Comparison of ENCODE assay signal across 14 cellular contexts in genomic region chr19:28351761-28352160, GRCh38.
DNase-seq lines count a peak whose midpoint lies in the region; ATAC-seq and TF ChIP-seq lines count a peak whose summit lies in the region.
"Had no signal": no experiment of that assay in that cellular context is flagged by ENCODE, and none has a peak within 500 bp of the region (broad histone marks: within the 10 kb centered on the region; RNA-seq: fewer than 3 reads in every experiment).

No MANE protein-coding gene starts in this region.

- 90% methylated on average over 3 of the region's 3 CpGs for WGBS in esophagus muscularis mucosa
- 93% methylated on average over 2 of the region's 3 CpGs for WGBS in suprapubic skin

- H3K27ac ChIP-seq in esophagus muscularis mucosa (replicated peaks in 1 of 4): no peak overlapping the region
- no peak overlapping the region for H3K27ac ChIP-seq in suprapubic skin
- H3K27ac ChIP-seq: C4-2B had no signal

- H3K4me1 ChIP-seq in esophagus muscularis mucosa (no peaks in the 10 kb centered on the region), suprapubic skin (no peaks in the 10 kb centered on the region)

- no peak for TF ChIP-seq POLR2A in esophagus muscularis mucosa (IDR thresholded peaks at IDR 0.05; ENCODE audit: low read depth)
- TF ChIP-seq POLR2A in suprapubic skin (IDR thresholded peaks at IDR 0.05): no peak

- ATAC-seq in GM21447 (IDR thresholded peaks at IDR 0.05; ENCODE audit: unreplicated experiment): no peak

- H3K9me3 ChIP-seq in esophagus muscularis mucosa (peaks cover 0 to 10% (median under 1%) of the 10 kb centered on the region in 4 donors), suprapubic skin (no peaks in the 10 kb centered on the region)

- H3K27me3 ChIP-seq in esophagus muscularis mucosa: no peaks in the 10 kb centered on the region
- H3K27me3 ChIP-seq in suprapubic skin: no peaks in the 10 kb centered on the region

- TF ChIP-seq EP300 in esophagus muscularis mucosa (IDR thresholded peaks at IDR 0.05) (no peak), suprapubic skin (IDR thresholded peaks at IDR 0.05) (no peak)

- H3K4me3 ChIP-seq in esophagus muscularis mucosa (no peak overlapping the region), suprapubic skin (no peak overlapping the region)

- H3K36me3 ChIP-seq in esophagus muscularis mucosa: no peaks in the 10 kb centered on the region
- no peaks in the 10 kb centered on the region for H3K36me3 ChIP-seq in suprapubic skin

- intact Hi-C loops in esophagus muscularis mucosa (cut with DNase I) (no loop called here), cardiac septum (cut with DNase I) (no loop called here)

- TF ChIP-seq CTCF in esophagus muscularis mucosa (IDR thresholded peaks at IDR 0.05) (no peak), suprapubic skin (IDR thresholded peaks at IDR 0.05) (no peak)

- DNase-seq in ELR (ENCODE audit: low read depth) (peak; percentile 1), RPMI7951 (ENCODE audit: low read depth) (peak; percentile 55), esophagus muscularis mucosa (ENCODE audit: extremely low spot score) (peak; percentile 64), iPS-NIHi11 (ENCODE audit: low spot score) (no peak), cardiac septum (ENCODE audit: low spot score) (no peak), suprapubic skin (ENCODE audit: low spot score in 2 of 2) (no peak)
- DNase-seq: DMS153, IMR-90, NCI-H1436 treated with DMSO at 0.1 percent for 48 hours, NCI-H2081 treated with DMSO at 0.1 percent for 48 hours, NCI-H2227 treated with DMSO at 0.1 percent for 48 hours, NCI-H524 treated with DMSO at 0.1 percent for 48 hours had no signal

Comparison
In these comparisons a context has a peak if more than half of its experiments do, and no peak if none do; other contexts are left out.
1. DNase-seq: peak in ELR (single experiment), RPMI7951 (single experiment) and esophagus muscularis mucosa (single experiment); none in iPS-NIHi11 (single experiment), cardiac septum (single experiment) and suprapubic skin (0 of 2).